ENCODE assay signal across 1 cellular context in the genomic region with DNA sequence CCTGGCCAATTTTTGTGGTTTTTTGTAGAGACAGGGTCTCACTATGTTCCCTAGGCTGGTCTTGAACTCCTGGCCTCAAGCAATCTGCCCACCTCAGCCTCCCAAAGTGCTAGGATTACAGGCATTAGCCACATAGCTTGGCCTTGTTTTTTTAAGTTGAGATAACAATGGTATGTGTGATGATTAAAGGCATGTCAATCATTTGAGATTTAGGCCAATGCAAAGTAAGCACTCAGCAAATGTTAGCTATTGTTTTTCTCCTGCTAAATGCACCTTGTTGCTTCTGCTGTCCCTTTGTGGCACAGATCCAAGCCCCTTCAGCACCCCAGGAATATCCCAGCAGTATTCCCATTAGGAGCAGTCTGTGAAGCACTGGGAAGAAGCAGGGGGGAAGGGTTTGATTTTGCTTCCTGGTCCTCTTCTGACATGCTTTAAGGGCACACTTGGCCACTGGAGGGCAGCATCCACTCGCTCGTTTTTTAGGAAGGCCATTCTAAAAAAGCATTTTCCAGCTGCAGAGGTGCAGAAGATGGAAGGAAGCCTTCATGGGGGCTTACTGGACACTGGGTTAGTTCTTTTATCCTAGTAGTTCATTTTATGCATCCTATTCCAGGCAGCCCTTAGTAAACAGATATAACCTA.
TF ChIP-seq lines count a peak whose summit lies in the region.

No MANE protein-coding gene starts in this region.

TF ChIP-seq in IMR-90, 13 proteins besides CTCF, POLR2A, EP300 and RAD21:
- TF ChIP-seq, protein P1, sequence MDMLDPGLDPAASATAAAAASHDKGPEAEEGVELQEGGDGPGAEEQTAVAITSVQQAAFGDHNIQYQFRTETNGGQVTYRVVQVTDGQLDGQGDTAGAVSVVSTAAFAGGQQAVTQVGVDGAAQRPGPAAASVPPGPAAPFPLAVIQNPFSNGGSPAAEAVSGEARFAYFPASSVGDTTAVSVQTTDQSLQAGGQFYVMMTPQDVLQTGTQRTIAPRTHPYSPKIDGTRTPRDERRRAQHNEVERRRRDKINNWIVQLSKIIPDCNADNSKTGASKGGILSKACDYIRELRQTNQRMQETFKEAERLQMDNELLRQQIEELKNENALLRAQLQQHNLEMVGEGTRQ (IDR thresholded peaks at IDR 0.05; ENCODE audit: low read depth, low read length): no peak
- peak; percentile 48 for TF ChIP-seq SMC3 (IDR thresholded peaks at IDR 0.05; ENCODE audit: low read depth, low read length)
